ENCODE assay signal across 19 cellular contexts in genomic region chr1:36067871-36068270, GRCh38. TPM values are rescaled to one million over a fixed set of nuclear protein-coding genes. Genes with fewer than 3 reads are reported as not detected.
"Had no signal": no experiment of that assay in that cellular context is flagged by ENCODE, and none has a peak within 500 bp of the region (broad histone marks: within the 10 kb centered on the region; RNA-seq: fewer than 3 reads in every experiment).

No MANE protein-coding gene starts in this region.

- H3K27ac ChIP-seq: gastrocnemius medialis, left ventricle myocardium inferior, right atrium auricular region, sigmoid colon, skin epidermis, stomach, suprapubic skin, tibial artery, upper lobe of right lung, vagina had no signal

- H3K27me3 ChIP-seq: gastrocnemius medialis, right atrium auricular region, sigmoid colon, stomach, suprapubic skin, tibial artery, upper lobe of right lung, vagina had no signal

- H3K4me1 ChIP-seq: gastrocnemius medialis, left ventricle myocardium inferior, right atrium auricular region, sigmoid colon, stomach, suprapubic skin, tibial artery, upper lobe of right lung, vagina had no signal

- H3K36me3 ChIP-seq: gastrocnemius medialis, left ventricle myocardium inferior, right atrium auricular region, stomach, suprapubic skin, upper lobe of right lung, vagina had no signal

- H3K9me3 ChIP-seq: gastrocnemius medialis, left ventricle myocardium inferior, right atrium auricular region, sigmoid colon, stomach, suprapubic skin, tibial artery, upper lobe of right lung, vagina had no signal

- DNase-seq: erythroblast; gastrocnemius medialis; glutamatergic neuron; left cardiac atrium; left ventricle myocardium inferior; mesendoderm; naive thymus-derived CD4-positive, alpha-beta T cell; nephron progenitor cell; posterior cingulate gyrus; sigmoid colon; stimulated activated naive CD4-positive, alpha-beta T cell; stomach; tibial artery; upper lobe of right lung had no signal

- ATAC-seq: gastrocnemius medialis; left cardiac atrium; naive thymus-derived CD4-positive, alpha-beta T cell; upper lobe of right lung had no signal

- H3K4me3 ChIP-seq: gastrocnemius medialis, left ventricle myocardium inferior, lung, right atrium auricular region, sigmoid colon, skin epidermis, stomach, suprapubic skin, tibial artery, upper lobe of right lung, vagina had no signal

RNA-seq across cellular contexts. Expression of gene TEKT2, which starts 16.0 kb away (rescaled TPM):
- total RNA-seq: gastrocnemius medialis, left ventricle myocardium inferior, stomach, vagina had no signal
